ENCODE assay signal across 8 cellular contexts in the genomic region with DNA sequence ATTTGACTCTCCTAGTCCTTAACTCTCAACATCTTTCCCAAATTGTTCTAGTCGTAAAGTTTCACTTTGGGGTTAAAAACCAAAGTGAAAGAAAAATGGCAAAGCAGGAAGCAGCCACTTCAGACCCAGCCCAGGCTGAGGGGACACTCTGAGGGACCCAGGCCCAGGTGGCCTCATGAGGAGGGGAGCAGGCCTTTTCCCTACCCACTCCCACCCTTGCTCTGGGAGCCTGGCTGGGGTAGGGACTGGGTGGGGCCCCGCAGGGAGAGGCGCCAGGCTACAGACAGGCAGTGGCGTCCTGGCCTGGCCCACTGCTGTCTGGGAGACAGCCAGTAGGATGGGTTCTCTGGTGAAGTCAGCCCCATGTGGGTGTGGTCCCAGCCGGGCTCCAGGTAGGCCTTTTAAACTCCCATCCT.
DNase-seq lines count a peak whose midpoint lies in the region; ATAC-seq lines count a peak whose summit lies in the region.

No MANE protein-coding gene starts in this region.

- peaks cover 1% of the 10 kb centered on the region; the same call in 1 of the 2 replicates for H3K4me1 ChIP-seq in iPS DF 6.9 (ENCODE audit: control insufficient read depth, insufficient read depth, low read length)

- H3K9me3 Mint-ChIP-seq in activated T-helper 1 cell treated with anti-CD3 and anti-CD28 coated beads, Interleukin-12 subunit alpha, Interleukin-12 subunit beta, Interleukin-2, Interleukin-4 antibody, amounts not matched to agents 30 ng/mL and 10 ng/mL and 1 ng/mL, durations not matched to agents 14 hours and 24 hours and 36 hours: no peaks in the 10 kb centered on the region

- no CpG with 5 or more reads among the region's 5 CpGs for WGBS in iPS DF 6.9 (ENCODE audit: insufficient coverage, insufficient read length)

- DNase-seq in AG08395 (ENCODE audit: low spot score) (peak; percentile 62), iPS DF 6.9 (ENCODE audit: low read depth, low spot score) (peak; percentile 55), DMS114 treated with DMSO at 0.1 percent for 48 hours (lab: John Stamatoyannopoulos, UW; ENCODE audit: unreplicated experiment) (no peak)
- DNase-seq in activated T-helper 1 cell treated with anti-CD3 and anti-CD28 coated beads, Interleukin-12 subunit alpha, Interleukin-12 subunit beta, Interleukin-2, Interleukin-4 antibody, amounts not matched to agents 30 ng/mL and 10 ng/mL and 1 ng/mL, durations not matched to agents 14 hours and 24 hours and 36 hours (ENCODE audit: low spot score): peak; percentile 28
- peak; percentile 24 for DNase-seq in stimulated activated naive CD4-positive, alpha-beta T cell treated with Interleukin-2 at 50 U/mL for 16 hours (lab: John Stamatoyannopoulos, UW)

- peaks cover 60% of the 10 kb centered on the region for H3K4me1 Mint-ChIP-seq in activated T-helper 1 cell treated with anti-CD3 and anti-CD28 coated beads, Interleukin-12 subunit alpha, Interleukin-12 subunit beta, Interleukin-2, Interleukin-4 antibody, amounts not matched to agents 30 ng/mL and 10 ng/mL and 1 ng/mL, durations not matched to agents 14 hours and 24 hours and 36 hours (ENCODE audit: low read depth)

- ATAC-seq in HG02885 (IDR thresholded peaks at IDR 0.05; ENCODE audit: poor library complexity, unreplicated experiment): peak; percentile 41
- ATAC-seq in HG02852 (IDR thresholded peaks at IDR 0.05; ENCODE audit: unreplicated experiment): no peak
- no peak for ATAC-seq in HG02759 (IDR thresholded peaks at IDR 0.05; ENCODE audit: unreplicated experiment)

- H3K9me3 ChIP-seq in iPS DF 6.9 (ENCODE audit: control insufficient read depth, insufficient read depth, low read length): no peaks in the 10 kb centered on the region

- no peaks in the 10 kb centered on the region for H3K27me3 Mint-ChIP-seq in activated T-helper 1 cell treated with anti-CD3 and anti-CD28 coated beads, Interleukin-12 subunit alpha, Interleukin-12 subunit beta, Interleukin-2, Interleukin-4 antibody, amounts not matched to agents 30 ng/mL and 10 ng/mL and 1 ng/mL, durations not matched to agents 14 hours and 24 hours and 36 hours (ENCODE audit: insufficient read depth)

- H3K27me3 ChIP-seq in iPS DF 6.9 (ENCODE audit: control insufficient read depth, insufficient read depth, low read length): no peaks in the 10 kb centered on the region

- H3K36me3 ChIP-seq in iPS DF 6.9 (ENCODE audit: control insufficient read depth, insufficient read depth, low read length): no peaks in the 10 kb centered on the region

- H3K4me3 Mint-ChIP-seq in activated T-helper 1 cell treated with anti-CD3 and anti-CD28 coated beads, Interleukin-12 subunit alpha, Interleukin-12 subunit beta, Interleukin-2, Interleukin-4 antibody, amounts not matched to agents 30 ng/mL and 10 ng/mL and 1 ng/mL, durations not matched to agents 14 hours and 24 hours and 36 hours: peak overlapping the region; percentile 69

- H3K36me3 Mint-ChIP-seq in activated T-helper 1 cell treated with anti-CD3 and anti-CD28 coated beads, Interleukin-12 subunit alpha, Interleukin-12 subunit beta, Interleukin-2, Interleukin-4 antibody, amounts not matched to agents 30 ng/mL and 10 ng/mL and 1 ng/mL, durations not matched to agents 14 hours and 24 hours and 36 hours (ENCODE audit: low read depth): peaks cover 7% of the 10 kb centered on the region

- no peak overlapping the region for H3K27ac ChIP-seq in iPS DF 6.9 (ENCODE audit: low read length)

- H3K4me3 ChIP-seq in iPS DF 6.9 (ENCODE audit: low read length): no peak overlapping the region

- intact Hi-C loops in activated T-helper 1 cell treated with anti-CD3 and anti-CD28 coated beads, Interleukin-12 subunit alpha, Interleukin-12 subunit beta, Interleukin-2, Interleukin-4 antibody, amounts not matched to agents 30 ng/mL and 10 ng/mL and 1 ng/mL, durations not matched to agents 14 hours and 24 hours and 36 hours (cut with micrococcal nuclease): no loop called here

- H3K27ac Mint-ChIP-seq in activated T-helper 1 cell treated with anti-CD3 and anti-CD28 coated beads, Interleukin-12 subunit alpha, Interleukin-12 subunit beta, Interleukin-2, Interleukin-4 antibody, amounts not matched to agents 30 ng/mL and 10 ng/mL and 1 ng/mL, durations not matched to agents 14 hours and 24 hours and 36 hours: peak overlapping the region; percentile 74
